Comparison of ENCODE assay signal across 19 cellular contexts in the genomic region with DNA sequence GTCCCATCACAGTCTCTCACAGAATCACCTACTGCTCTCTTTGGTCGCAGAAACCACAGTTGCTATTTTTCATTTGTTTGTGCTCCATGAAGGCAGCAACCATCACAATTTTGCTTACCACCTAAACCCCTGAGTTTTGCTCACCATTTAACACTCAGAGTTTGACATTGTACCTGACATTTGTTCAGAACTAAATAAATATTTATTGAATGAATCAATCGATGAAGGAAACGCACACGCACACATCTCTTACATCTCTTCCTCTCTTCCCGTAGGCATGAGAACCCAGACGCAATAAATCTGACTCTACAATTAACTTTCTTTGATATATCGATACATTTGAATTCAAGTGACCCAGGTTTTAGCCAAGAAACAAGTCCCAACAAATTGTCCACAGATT.
DNase-seq lines count a peak whose midpoint lies in the region; ATAC-seq and TF ChIP-seq lines count a peak whose summit lies in the region.
"Had no signal": no experiment of that assay in that cellular context is flagged by ENCODE, and none has a peak within 500 bp of the region (broad histone marks: within the 10 kb centered on the region; RNA-seq: fewer than 3 reads in every experiment).

No MANE protein-coding gene starts in this region.

- ATAC-seq in HG03439 (IDR thresholded peaks at IDR 0.05; ENCODE audit: unreplicated experiment) = no peak
- ATAC-seq in HG03442 (IDR thresholded peaks at IDR 0.05; ENCODE audit: unreplicated experiment) = no peak
- ATAC-seq: left colon; naive thymus-derived CD8-positive, alpha-beta T cell; WTC11 had no signal

- peaks cover 36% of the 10 kb centered on the region for H3K9me3 ChIP-seq in mesodermal cell (ENCODE audit: control insufficient read depth, low read length)

- peaks cover 26% of the 10 kb centered on the region for H3K4me1 ChIP-seq in mesodermal cell (ENCODE audit: control insufficient read depth, insufficient read depth, low read length, poor library complexity, severe bottlenecking)

- 97 to 100% methylated on average over 5 to 6 of the region's 7 CpGs for WGBS in mesodermal cell (ENCODE audit: insufficient coverage in 2 of 2), 2 experiments

- in situ Hi-C loops in brain microvascular endothelial cell (cut with HindIII; ENCODE audit: low pct_ligation_motif_present, low sequenced_read_pairs) = no loop called here

- H3K27ac ChIP-seq in brain microvascular endothelial cell (peak overlapping the region; percentile 65), mesodermal cell (ENCODE audit: low read depth, low read length, severe bottlenecking) (peak overlapping the region; percentile 68)
- H3K27ac ChIP-seq: PC-9 had no signal

- no peaks in the 10 kb centered on the region for H3K27me3 ChIP-seq in brain microvascular endothelial cell (replicated peaks)

- H3K36me3 ChIP-seq in brain microvascular endothelial cell (replicated peaks) (no peaks in the 10 kb centered on the region), mesodermal cell (ENCODE audit: control insufficient read depth, insufficient read depth, low read length) (no peaks in the 10 kb centered on the region)

- DNase-seq in AG10803 (ENCODE audit: low read depth) = peak; percentile 17
- peak; percentile 10 for DNase-seq in HT1080 (ENCODE audit: low read depth)
- no peak for DNase-seq in brain microvascular endothelial cell
- DNase-seq in NCI-H1105 treated with DMSO at 0.1 percent for 48 hours (lab: John Stamatoyannopoulos, UW) = no peak
- DNase-seq in NK-92 treated with Interleukin-12 subunit alpha and Interleukin-12 subunit beta, amount 100 ng/mL, for 24 hours (lab: John Stamatoyannopoulos, UW) = no peak
- DNase-seq: activated CD4-positive, alpha-beta T cell treated with anti-CD3 and anti-CD28 coated beads, Interleukin-2, amount 50 U/mL, for 48 hours; activated effector memory CD4-positive, alpha-beta T cell treated with Interleukin-2 at 50 U/mL for 16 hours; activated naive CD8-positive, alpha-beta T cell treated with anti-CD3 and anti-CD28 coated beads, Interleukin-2, amount 10 ng/mL, durations not matched to agents 7 days and 5 days; left colon; naive thymus-derived CD8-positive, alpha-beta T cell; NCI-H1092 treated with DMSO at 0.1 percent for 48 hours; NCI-H2081; PC-9; stimulated activated CD4-positive, alpha-beta T cell treated with anti-CD3 and anti-CD28 coated beads, Interleukin-1b, Interleukin-23, amount 100 ng/mL, for 48 hours; substantia nigra had no signal

- TF ChIP-seq CTCF in AG10803 (conservative IDR thresholded peaks at IDR 0.05; ENCODE audit: low read length) (no peak), brain microvascular endothelial cell (IDR thresholded peaks at IDR 0.05; ENCODE audit: low read depth, low read length, missing control alignments) (no peak)

- H3K4me3 ChIP-seq in AG10803 (ENCODE audit: low read length) (no peak overlapping the region), brain microvascular endothelial cell (ENCODE audit: low read depth, low read length) (no peak overlapping the region), mesodermal cell (ENCODE audit: extremely low read depth, insufficient read depth, low read length, poor library complexity, severe bottlenecking) (no peak overlapping the region)
- H3K4me3 ChIP-seq: PC-9 had no signal

Comparison
In these comparisons a context has a peak if more than half of its experiments do, and no peak if none do; other contexts are left out.
1. DNase-seq: peak in AG10803 (single experiment) and HT1080 (single experiment); none in brain microvascular endothelial cell (single experiment), NCI-H1105 treated with DMSO at 0.1 percent for 48 hours (single experiment) and NK-92 treated with Interleukin-12 subunit alpha and Interleukin-12 subunit beta, amount 100 ng/mL, for 24 hours (single experiment).